Comparison of ENCODE assay signal across 1 cellular context in the genomic region with DNA sequence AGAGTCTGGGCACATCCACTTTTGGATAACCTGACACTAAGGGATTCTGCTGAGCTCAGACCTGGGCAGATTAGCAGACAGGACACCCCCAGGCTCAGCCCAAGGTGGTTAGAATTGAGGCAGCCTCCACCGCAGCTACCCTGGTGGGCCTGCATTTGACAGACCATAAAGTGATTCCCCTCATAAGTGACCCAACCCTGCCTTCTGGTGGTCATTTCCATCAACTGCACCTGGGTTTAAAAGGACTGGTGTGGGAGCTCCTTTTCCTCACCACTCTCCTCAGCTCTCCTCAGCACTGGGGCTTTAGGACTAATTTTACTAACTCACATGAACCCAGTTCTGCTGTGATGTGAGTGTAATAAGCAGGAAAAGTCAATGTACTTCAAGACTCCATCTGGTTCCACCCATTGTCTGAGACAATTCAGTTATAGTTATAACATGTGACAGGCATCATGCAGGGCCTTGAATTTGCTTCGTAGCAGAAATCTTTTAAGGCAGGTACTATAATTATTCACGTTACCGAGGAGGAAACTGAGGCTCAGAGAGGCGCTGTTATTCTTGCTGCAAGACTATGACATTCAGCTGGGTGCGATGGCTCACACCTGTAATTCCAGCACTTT.
A peak's percentile ranks its signal among the peaks of the same experiment; 100 is the strongest.
TF ChIP-seq lines count a peak whose summit lies in the region.

No MANE protein-coding gene starts in this region.

TF ChIP-seq in IMR-90, 13 proteins besides CTCF, POLR2A, EP300 and RAD21 (continued from another document):
- TF ChIP-seq RCOR1 (IDR thresholded peaks at IDR 0.05; ENCODE audit: insufficient replicate concordance, low read length) = no peak
- no peak for TF ChIP-seq FOS (IDR thresholded peaks at IDR 0.05; ENCODE audit: low read depth, low read length)
- TF ChIP-seq, protein P1, sequence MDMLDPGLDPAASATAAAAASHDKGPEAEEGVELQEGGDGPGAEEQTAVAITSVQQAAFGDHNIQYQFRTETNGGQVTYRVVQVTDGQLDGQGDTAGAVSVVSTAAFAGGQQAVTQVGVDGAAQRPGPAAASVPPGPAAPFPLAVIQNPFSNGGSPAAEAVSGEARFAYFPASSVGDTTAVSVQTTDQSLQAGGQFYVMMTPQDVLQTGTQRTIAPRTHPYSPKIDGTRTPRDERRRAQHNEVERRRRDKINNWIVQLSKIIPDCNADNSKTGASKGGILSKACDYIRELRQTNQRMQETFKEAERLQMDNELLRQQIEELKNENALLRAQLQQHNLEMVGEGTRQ (IDR thresholded peaks at IDR 0.05; ENCODE audit: low read depth, low read length) = no peak
- TF ChIP-seq SMC3 (IDR thresholded peaks at IDR 0.05; ENCODE audit: low read depth, low read length) = peak; percentile 87
